In genomic region chr21:35136586-35137254, GRCh38 we compare ENCODE assay signal across 13 cellular contexts.
DNase-seq lines count a peak whose midpoint lies in the region; ATAC-seq, FAIRE-seq and TF ChIP-seq lines count a peak whose summit lies in the region.
"Had no signal": no experiment of that assay in that cellular context is flagged by ENCODE, and none has a peak within 500 bp of the region (broad histone marks: within the 10 kb centered on the region; RNA-seq: fewer than 3 reads in every experiment).

No MANE protein-coding gene starts in this region.

- CTCF ChIA-PET in IMR-90 (lab: Yijun Ruan, JAX), result interaction anchor here (0.7 kb wide), 1 partner anchor 1621 kb away, joined by 3 read pairs; no protein-coding TSS in a partner anchor

- peak overlapping the region; percentile 88 for H4K5ac ChIP-seq in IMR-90 (ENCODE audit: low read depth, low read length)

- H3K23ac ChIP-seq in IMR-90 (ENCODE audit: low read depth, low read length) (peak overlapping the region; percentile 69), mesenchymal stem cell (ENCODE audit: low read length in 2 of 2) (no peak overlapping the region)

- H3K9me1 ChIP-seq in IMR-90 (ENCODE audit: insufficient read depth, low read length), result peaks cover 22% of the 10 kb centered on the region

- H3K36me3 ChIP-seq in IMR-90 (ENCODE audit: control insufficient read depth, insufficient read depth, low read length), result no peaks in the 10 kb centered on the region
- H3K36me3 ChIP-seq in bronchial epithelial cell (ENCODE audit: control insufficient read depth, insufficient read depth, low read length), result no peaks in the 10 kb centered on the region
- no peaks in the 10 kb centered on the region for H3K36me3 ChIP-seq in mesenchymal stem cell (ENCODE audit: control insufficient read depth in 1 of 2, insufficient read depth in 2 of 2, low read depth in 1 of 2, low read length in 2 of 2)

- peak overlapping the region; percentile 40; the same call in 1 of the 2 replicates for H3K4me2 ChIP-seq in IMR-90 (ENCODE audit: low read depth, low read length)
- H3K4me2 ChIP-seq in mesenchymal stem cell (ENCODE audit: low read length, poor library complexity, severe bottlenecking), result no peak overlapping the region

- H3K56ac ChIP-seq in IMR-90 (ENCODE audit: extremely low read depth, insufficient read depth, low read length), result peak overlapping the region; percentile 75

- in situ Hi-C loops in IMR-90 (cut with MboI; ENCODE audit: low sequenced_read_pairs), result no loop called here

- H3K4me3 ChIP-seq in IMR-90 (ENCODE audit: insufficient read depth, low read depth, low read length), result no peak overlapping the region
- H3K4me3 ChIP-seq in bronchial epithelial cell (ENCODE audit: low read depth, low read length), result no peak overlapping the region
- H3K4me3 ChIP-seq in mesenchymal stem cell (ENCODE audit: insufficient read depth in 1 of 2, low read depth in 1 of 2, low read length in 2 of 2), result peak overlapping the region in 1 of 2 experiments; percentile 32

- POLR2A ChIA-PET in IMR-90 (lab: Charles Lee; ENCODE audit: unreplicated experiment), result interaction anchor here (0.6 kb wide), 1 partner anchor 300 kb away, joined by 3 read pairs; no protein-coding TSS in a partner anchor

- peak overlapping the region; percentile 51 to 78 for H2BK12ac ChIP-seq in mesenchymal stem cell (ENCODE audit: low read length in 2 of 2)

- H3K14ac ChIP-seq in IMR-90 (replicated peaks; ENCODE audit: low read depth, low read length) (peak overlapping the region; percentile 89), mesenchymal stem cell (ENCODE audit: low read length in 2 of 2) (no peak overlapping the region)

- H3K27me3 ChIP-seq in IMR-90 (ENCODE audit: control insufficient read depth, insufficient read depth, low read length), result no peaks in the 10 kb centered on the region
- no peaks in the 10 kb centered on the region for H3K27me3 ChIP-seq in bronchial epithelial cell (ENCODE audit: control insufficient read depth, insufficient read depth, low read length)
- H3K27me3 ChIP-seq in mesenchymal stem cell (ENCODE audit: control insufficient read depth in 1 of 2, insufficient read depth in 1 of 2, low read length in 2 of 2), result no peaks in the 10 kb centered on the region

- dilution Hi-C loops in IMR-90 (cut with HindIII; ENCODE audit: low sequenced_read_pairs, unreplicated experiment), result no loop called here

- no TSS peak for BruUV-seq in IMR-90 (replicated peaks; lab: Mats Ljungman, UMichigan)

- DNase-seq in AG08395 (ENCODE audit: low spot score), result peak; percentile 69
- peak; percentile 62 for DNase-seq in IMR-90
- DNase-seq in bronchial epithelial cell (ENCODE audit: low read depth), result peak; percentile 80
- DNase-seq in mesenchymal stem cell, result peak; percentile 40
- DNase-seq in NCI-H2196 treated with DMSO at 0.1 percent for 48 hours (lab: John Stamatoyannopoulos, UW; ENCODE audit: unreplicated experiment), result no peak
- no peak for DNase-seq in posterior cingulate gyrus
- DNase-seq: C1 segment of cervical spinal cord; NCI-H446 treated with DMSO at 0.1 percent for 48 hours; stimulated activated CD4-positive, alpha-beta T cell treated with anti-CD3 and anti-CD28 coated beads, Interleukin-4, amount 100 ng/mL, for 1 hour had no signal

- H2BK120ac ChIP-seq in IMR-90 (ENCODE audit: low read depth, low read length) (peak overlapping the region; percentile 90), mesenchymal stem cell (ENCODE audit: low read depth, low read length) (peak overlapping the region; percentile 65)

- intact Hi-C loops in IMR-90 (cut with micrococcal nuclease) (no loop called here), posterior cingulate gyrus (cut with DNase I) (no loop called here)

- FAIRE-seq in bronchial epithelial cell (lab: Jason Lieb, UNC), result no peak
- FAIRE-seq: TTC549 had no signal

- H2AK5ac ChIP-seq in IMR-90 (ENCODE audit: low read depth, low read length) (peak overlapping the region; percentile 91), mesenchymal stem cell (ENCODE audit: low read length, severe bottlenecking) (peak overlapping the region; percentile 68)

- TF ChIP-seq CTCF in IMR-90 (conservative IDR thresholded peaks at IDR 0.05; ENCODE audit: low read depth, low read length), result no peak
- TF ChIP-seq CTCF in bronchial epithelial cell (IDR thresholded peaks at IDR 0.05; ENCODE audit: insufficient read depth, low read length, severe bottlenecking), result no peak

- TF ChIP-seq POLR2A in IMR-90 (IDR thresholded peaks at IDR 0.05; ENCODE audit: low read depth, low read length), result no peak

- H3K9me3 ChIP-seq in IMR-90 (ENCODE audit: control insufficient read depth, insufficient read depth, low read length), result no peaks in the 10 kb centered on the region
- no peaks in the 10 kb centered on the region for H3K9me3 ChIP-seq in mesenchymal stem cell (ENCODE audit: control insufficient read depth, low read length)

- H3K27ac ChIP-seq in IMR-90 (ENCODE audit: insufficient read depth, low read length) (peak overlapping the region; percentile 77), mesenchymal stem cell (ENCODE audit: low read length, poor library complexity, severe bottlenecking) (no peak overlapping the region)
- H3K27ac ChIP-seq: HL-60 had no signal

- H2AFZ ChIP-seq in IMR-90 (replicated peaks; ENCODE audit: low read length, poor library complexity) (peak overlapping the region; percentile 92), mesenchymal stem cell (ENCODE audit: low read depth, low read length) (peak overlapping the region; percentile 56)

- H2AK9ac ChIP-seq in IMR-90 (replicated peaks; ENCODE audit: low read depth, low read length, poor library complexity), result peak overlapping the region; percentile 84

- H3K79me1 ChIP-seq in IMR-90 (ENCODE audit: low read depth in 1 of 2, low read length in 2 of 2) (0 out of 4 replicates have a peak, but pooled peaks cover 0 to 8% of the 10 kb centered on the region in 2 experiments), mesenchymal stem cell (replicated peaks; ENCODE audit: low read length, poor library complexity, severe bottlenecking) (no peaks in the 10 kb centered on the region)

- H2BK20ac ChIP-seq in IMR-90 (ENCODE audit: low read depth, low read length), result peak overlapping the region; percentile 92

- no peak for TF ChIP-seq RAD21 in IMR-90 (IDR thresholded peaks at IDR 0.05; ENCODE audit: low read length)

- ATAC-seq in IMR-90 (ENCODE audit: low read depth) (peak; percentile 87), HG03354 (IDR thresholded peaks at IDR 0.05; ENCODE audit: poor library complexity, severe bottlenecking, unreplicated experiment) (no peak), GM19324 (IDR thresholded peaks at IDR 0.05; ENCODE audit: low FRiP score, unreplicated experiment) (no peak)

- H3K9ac ChIP-seq in IMR-90 (ENCODE audit: low read depth, low read length), result peak overlapping the region; percentile 30
- peak overlapping the region; percentile 27 for H3K9ac ChIP-seq in mesenchymal stem cell (ENCODE audit: low read length)

- peaks cover 14% of the 10 kb centered on the region for H3K4me1 ChIP-seq in IMR-90 (ENCODE audit: control insufficient read depth, insufficient read depth, low read length)
- H3K4me1 ChIP-seq in mesenchymal stem cell (ENCODE audit: control insufficient read depth, insufficient read depth, low read depth, low read length), result peaks cover 13% of the 10 kb centered on the region

- peak overlapping the region; percentile 80 for H3K4ac ChIP-seq in IMR-90 (ENCODE audit: low read depth, low read length)
- H3K4ac ChIP-seq in mesenchymal stem cell (ENCODE audit: low read depth in 1 of 2, low read length in 2 of 2), result peak overlapping the region; percentile 47 to 76

- peak overlapping the region; percentile 92 for H2BK15ac ChIP-seq in IMR-90 (ENCODE audit: low read depth, low read length)
- H2BK15ac ChIP-seq in mesenchymal stem cell (ENCODE audit: low read depth, poor library complexity, severe bottlenecking), result no peak overlapping the region

- H4K20me1 ChIP-seq in IMR-90 (ENCODE audit: insufficient read depth, low read length), result no peaks in the 10 kb centered on the region

- H2BK5ac ChIP-seq in IMR-90 (ENCODE audit: low read depth, low read length, poor library complexity, severe bottlenecking) (peak overlapping the region; percentile 88), mesenchymal stem cell (ENCODE audit: low read depth, low read length, poor library complexity, severe bottlenecking) (peak overlapping the region; percentile 22)

- H4K91ac ChIP-seq in IMR-90 (ENCODE audit: insufficient read depth, low read depth, low read length) (peak overlapping the region; percentile 94), mesenchymal stem cell (ENCODE audit: low read length) (peak overlapping the region; percentile 91)

- H3K18ac ChIP-seq in IMR-90 (ENCODE audit: low read depth, low read length) (peak overlapping the region; percentile 94), mesenchymal stem cell (ENCODE audit: low read depth in 1 of 2, low read length in 2 of 2) (peak overlapping the region; percentile 59 to 81)

- H4K8ac ChIP-seq in IMR-90 (ENCODE audit: low read depth in 2 of 2, low read length in 2 of 2) (peak overlapping the region; percentile 81 to 91), mesenchymal stem cell (ENCODE audit: low read length) (peak overlapping the region; percentile 84)

- WGBS in IMR-90 (ENCODE audit: extremely low coverage in 2 of 2, insufficient read length in 1 of 2), 2 experiments, result no CpG with 5 or more reads among the region's 1 CpG
- WGBS in mesenchymal stem cell, result 54% methylated on average over 1 of the region's 1 CpG

TF ChIP-seq in IMR-90, 13 proteins besides CTCF, POLR2A, EP300 and RAD21 (continues in another document):
- TF ChIP-seq RFX5 (IDR thresholded peaks at IDR 0.05; ENCODE audit: low read depth, low read length), result no peak
- TF ChIP-seq MXI1 (IDR thresholded peaks at IDR 0.05; ENCODE audit: borderline replicate concordance, low read depth, low read length), result no peak
- TF ChIP-seq CEBPB (IDR thresholded peaks at IDR 0.05; ENCODE audit: low read depth, low read length), result no peak
- no peak for TF ChIP-seq USF2 (IDR thresholded peaks at IDR 0.05; ENCODE audit: low read depth, low read length)
- no peak for TF ChIP-seq SMC3 (IDR thresholded peaks at IDR 0.05; ENCODE audit: low read depth, low read length)
- TF ChIP-seq FOS (IDR thresholded peaks at IDR 0.05; ENCODE audit: low read depth, low read length), result no peak
- no peak for TF ChIP-seq MAZ (IDR thresholded peaks at IDR 0.05; ENCODE audit: borderline replicate concordance, low read depth, low read length)
- no peak for TF ChIP-seq RCOR1 (IDR thresholded peaks at IDR 0.05; ENCODE audit: insufficient replicate concordance, low read length)
- no peak for TF ChIP-seq MAFK (IDR thresholded peaks at IDR 0.05; ENCODE audit: low read depth, low read length)

Comparison
In these comparisons a context has a peak if more than half of its experiments do, and no peak if none do; other contexts are left out.
1. DNase-seq: peak in AG08395 (single experiment), IMR-90 (single experiment), bronchial epithelial cell (single experiment) and mesenchymal stem cell (single experiment); none in NCI-H2196 treated with DMSO at 0.1 percent for 48 hours (single experiment) and posterior cingulate gyrus (0 of 10).